In the genomic region with DNA sequence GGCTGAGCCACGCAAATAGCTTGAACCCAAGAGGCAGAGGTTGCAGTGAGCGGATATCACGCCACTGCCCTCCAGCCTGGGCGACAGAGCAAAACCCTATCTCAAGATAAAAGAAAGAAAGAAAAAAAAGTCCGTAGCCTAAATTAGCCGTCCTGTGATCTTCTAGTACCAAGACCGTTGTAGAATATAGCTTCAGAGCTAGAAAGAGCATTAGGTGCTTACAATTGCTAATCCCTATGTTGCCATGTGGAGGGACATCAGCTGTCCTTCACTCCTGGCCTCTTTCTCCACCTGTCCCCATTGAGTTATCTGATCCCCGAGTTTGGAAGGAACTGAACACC, we compare ENCODE assay signal across 9 cellular contexts. TPM values are rescaled to one million over a fixed set of nuclear protein-coding genes. Genes with fewer than 3 reads are reported as not detected.
DNase-seq lines count a peak whose midpoint lies in the region; ATAC-seq and TF ChIP-seq lines count a peak whose summit lies in the region.
"Had no signal": no experiment of that assay in that cellular context is flagged by ENCODE, and none has a peak within 500 bp of the region (broad histone marks: within the 10 kb centered on the region; RNA-seq: fewer than 3 reads in every experiment).

No MANE protein-coding gene starts in this region.

- no peaks in the 10 kb centered on the region for H3K27me3 ChIP-seq in KMS-11 (ENCODE audit: insufficient read depth, low read depth)
- H3K27me3 ChIP-seq: colonic mucosa, right atrium auricular region had no signal

- no peaks in the 10 kb centered on the region for H3K36me3 ChIP-seq in KMS-11 (ENCODE audit: insufficient read depth)
- H3K36me3 ChIP-seq: colonic mucosa, right atrium auricular region had no signal

- H3K4me2 ChIP-seq in KMS-11, result peak overlapping the region; percentile 76

- intact Hi-C loops in Calu3 (cut with micrococcal nuclease; ENCODE audit: unreplicated experiment), result no loop called here
- intact Hi-C loops in activated T-helper 2 cell treated with anti-CD3 and anti-CD28 coated beads, Interferon-gamma antibody, Interleukin-2, Interleukin-4, amounts not matched to agents 10 μg/mL and 5 μg/mL and 100 μg/mL, durations not matched to agents 14 hours and 24 hours and 36 hours (cut with micrococcal nuclease), result no loop called here

- peak overlapping the region; percentile 96 for H3K4me3 Mint-ChIP-seq in Calu3 (ENCODE audit: low read depth, unreplicated experiment)
- peak overlapping the region; percentile 87 for H3K4me3 Mint-ChIP-seq in activated T-helper 2 cell treated with anti-CD3 and anti-CD28 coated beads, Interferon-gamma antibody, Interleukin-2, Interleukin-4, amounts not matched to agents 10 μg/mL and 5 μg/mL and 100 μg/mL, durations not matched to agents 14 hours and 24 hours and 36 hours (ENCODE audit: low read depth)
- peak overlapping the region; percentile 82 to 87 (median 85) for H3K4me3 Mint-ChIP-seq in nephron

- H3K27ac ChIP-seq in KMS-11, result no peak overlapping the region
- H3K27ac ChIP-seq: colonic mucosa had no signal

- H3K9ac ChIP-seq in KMS-11, result peak overlapping the region; percentile 76; the same call in 1 of the 2 replicates

- H3K27me3 Mint-ChIP-seq in Calu3 (ENCODE audit: unreplicated experiment) (no peaks in the 10 kb centered on the region), nephron (ENCODE audit: low read depth) (no peaks in the 10 kb centered on the region)
- H3K27me3 Mint-ChIP-seq in activated T-helper 2 cell treated with anti-CD3 and anti-CD28 coated beads, Interferon-gamma antibody, Interleukin-2, Interleukin-4, amounts not matched to agents 10 μg/mL and 5 μg/mL and 100 μg/mL, durations not matched to agents 14 hours and 24 hours and 36 hours (ENCODE audit: low read depth), result no peaks in the 10 kb centered on the region

- CTCF ChIA-PET in Calu3 (lab: Charles Lee) (interaction anchor here (2.0 to 2.1 kb wide), 2 partner anchors 10 to 31 kb away, joined by 5 to 11 read pairs; no protein-coding TSS in a partner anchor), HEK293T (lab: Yijun Ruan, JAX) (interaction anchor here (2.2 kb wide), 1 partner anchor 23 kb away, joined by 9 read pairs; no protein-coding TSS in a partner anchor)

- H3K36me3 Mint-ChIP-seq in Calu3 (ENCODE audit: insufficient read depth, unreplicated experiment) (peaks cover 29% of the 10 kb centered on the region), nephron (ENCODE audit: low read depth) (peaks cover 15% of the 10 kb centered on the region)
- H3K36me3 Mint-ChIP-seq in activated T-helper 2 cell treated with anti-CD3 and anti-CD28 coated beads, Interferon-gamma antibody, Interleukin-2, Interleukin-4, amounts not matched to agents 10 μg/mL and 5 μg/mL and 100 μg/mL, durations not matched to agents 14 hours and 24 hours and 36 hours (ENCODE audit: low read depth), result peaks cover 23% of the 10 kb centered on the region

- DNase-seq in Calu3 (no peak), 8988T (no peak), HEK293T (ENCODE audit: extremely low spot score) (no peak)
- DNase-seq in activated T-helper 2 cell treated with anti-CD3 and anti-CD28 coated beads, Interferon-gamma antibody, Interleukin-2, Interleukin-4, amounts not matched to agents 10 μg/mL and 5 μg/mL and 100 μg/mL, durations not matched to agents 14 hours and 24 hours and 36 hours (ENCODE audit: low spot score), result no peak

- H3K4me1 Mint-ChIP-seq in Calu3 (ENCODE audit: low read depth, unreplicated experiment) (peaks cover 15% of the 10 kb centered on the region), nephron (peaks cover 26% of the 10 kb centered on the region)
- H3K4me1 Mint-ChIP-seq in activated T-helper 2 cell treated with anti-CD3 and anti-CD28 coated beads, Interferon-gamma antibody, Interleukin-2, Interleukin-4, amounts not matched to agents 10 μg/mL and 5 μg/mL and 100 μg/mL, durations not matched to agents 14 hours and 24 hours and 36 hours (ENCODE audit: low read depth), result peaks cover 30% of the 10 kb centered on the region

- no peaks in the 10 kb centered on the region for H4K20me1 ChIP-seq in KMS-11 (ENCODE audit: insufficient read depth)

- H3K27ac Mint-ChIP-seq in Calu3 (ENCODE audit: unreplicated experiment) (no peak overlapping the region), nephron (no peak overlapping the region)
- peak overlapping the region; percentile 78 for H3K27ac Mint-ChIP-seq in activated T-helper 2 cell treated with anti-CD3 and anti-CD28 coated beads, Interferon-gamma antibody, Interleukin-2, Interleukin-4, amounts not matched to agents 10 μg/mL and 5 μg/mL and 100 μg/mL, durations not matched to agents 14 hours and 24 hours and 36 hours

- no TSS peak for BruUV-seq in Calu3 (replicated peaks; lab: Mats Ljungman, UMichigan)

- H2AFZ ChIP-seq in KMS-11 (ENCODE audit: low read depth), result no peak overlapping the region

- no peaks in the 10 kb centered on the region for H3K9me3 Mint-ChIP-seq in Calu3 (ENCODE audit: low read depth, unreplicated experiment)
- peaks cover 9% of the 10 kb centered on the region for H3K9me3 Mint-ChIP-seq in activated T-helper 2 cell treated with anti-CD3 and anti-CD28 coated beads, Interferon-gamma antibody, Interleukin-2, Interleukin-4, amounts not matched to agents 10 μg/mL and 5 μg/mL and 100 μg/mL, durations not matched to agents 14 hours and 24 hours and 36 hours
- H3K9me3 Mint-ChIP-seq in nephron, result peaks cover 11% of the 10 kb centered on the region

- no peak for ATAC-seq in GM18907 (IDR thresholded peaks at IDR 0.05; ENCODE audit: unreplicated experiment)

- H3K4me3 ChIP-seq in KMS-11 (IDR thresholded peaks at IDR 0.05; ENCODE audit: insufficient read depth, low read depth, low read length), result no peak overlapping the region

- H3K4me1 ChIP-seq in KMS-11 (ENCODE audit: low read depth, poor library complexity, severe bottlenecking), result peaks cover 8% of the 10 kb centered on the region
- H3K4me1 ChIP-seq: colonic mucosa had no signal

- POLR2A ChIA-PET in HEK293T (lab: Yijun Ruan, JAX), result interaction anchor here (0.8 to 2.5 kb wide), 6 partner anchors 15 to 34 kb away, joined by 3 to 13 read pairs (median 6); no protein-coding TSS in a partner anchor

- TF ChIP-seq CTCF in Calu3 (IDR thresholded peaks at IDR 0.05; ENCODE audit: unreplicated experiment), result no peak
- TF ChIP-seq CTCF in KMS-11 (conservative IDR thresholded peaks at IDR 0.05; ENCODE audit: low read depth, low read length), result no peak
- no peak for TF ChIP-seq CTCF in nephron (IDR thresholded peaks at IDR 0.05; ENCODE audit: unreplicated experiment in 3 of 3)

- no peaks in the 10 kb centered on the region for H3K79me2 ChIP-seq in KMS-11 (ENCODE audit: insufficient read depth, low read depth)

TF ChIP-seq in HEK293T, 16 proteins besides CTCF, POLR2A, EP300 and RAD21:
- no peak for TF ChIP-seq ARNT (IDR thresholded peaks at IDR 0.05)
- no peak for TF ChIP-seq L3MBTL2 (conservative IDR thresholded peaks at IDR 0.05)
- no peak for TF ChIP-seq FOXK2 (IDR thresholded peaks at IDR 0.05)
- TF ChIP-seq NFRKB (IDR thresholded peaks at IDR 0.05), result no peak
- no peak for TF ChIP-seq LEF1 (IDR thresholded peaks at IDR 0.05; ENCODE audit: borderline replicate concordance)
- TF ChIP-seq FOXM1 (IDR thresholded peaks at IDR 0.05; ENCODE audit: borderline replicate concordance), result no peak
- no peak for TF ChIP-seq BHLHE40 (IDR thresholded peaks at IDR 0.05; ENCODE audit: borderline replicate concordance)
- no peak for TF ChIP-seq SUZ12 (IDR thresholded peaks at IDR 0.05)
- no peak for TF ChIP-seq HDGF (IDR thresholded peaks at IDR 0.05; ENCODE audit: borderline replicate concordance)
- TF ChIP-seq ZNF384 (IDR thresholded peaks at IDR 0.05), result no peak
- no peak for TF ChIP-seq TARDBP (IDR thresholded peaks at IDR 0.05)
- TF ChIP-seq ELF4 (IDR thresholded peaks at IDR 0.05), result no peak
- no peak for TF ChIP-seq CTBP1 (IDR thresholded peaks at IDR 0.05; ENCODE audit: borderline replicate concordance)
- no peak for TF ChIP-seq FOXA1 (IDR thresholded peaks at IDR 0.05)
- TF ChIP-seq PKNOX1 (IDR thresholded peaks at IDR 0.05), result no peak
- TF ChIP-seq SP1 (IDR thresholded peaks at IDR 0.05), result no peak

RNA-seq across cellular contexts. Expression of gene CDKN3, which starts 1.2 kb away (rescaled TPM):
- total RNA-seq in Calu3 (2022), result 41.1 and 50.3 TPM in 2 replicates
- total RNA-seq in activated T-helper 2 cell treated with anti-CD3 and anti-CD28 coated beads, Interferon-gamma antibody, Interleukin-2, Interleukin-4, amounts not matched to agents 10 μg/mL and 5 μg/mL and 100 μg/mL, durations not matched to agents 14 hours and 24 hours and 36 hours, result 53.4 and 57.5 TPM in 2 replicates

RNA-seq across cellular contexts. Expression of gene CNIH1, which starts 43.2 kb away (rescaled TPM):
- total RNA-seq in Calu3 (2022), result 118 and 123 TPM in 2 replicates
- 113 and 115 TPM in 2 replicates for total RNA-seq in activated T-helper 2 cell treated with anti-CD3 and anti-CD28 coated beads, Interferon-gamma antibody, Interleukin-2, Interleukin-4, amounts not matched to agents 10 μg/mL and 5 μg/mL and 100 μg/mL, durations not matched to agents 14 hours and 24 hours and 36 hours
